In genomic region chr2:237982039-237982725, GRCh38 we compare ENCODE assay signal across 14 cellular contexts. TPM values are rescaled to one million over a fixed set of nuclear protein-coding genes. Genes with fewer than 3 reads are reported as not detected.
DNase-seq lines count a peak whose midpoint lies in the region; ATAC-seq and TF ChIP-seq lines count a peak whose summit lies in the region.
"Had no signal": no experiment of that assay in that cellular context is flagged by ENCODE, and none has a peak within 500 bp of the region (broad histone marks: within the 10 kb centered on the region; RNA-seq: fewer than 3 reads in every experiment).

No MANE protein-coding gene starts in this region.

- peak; percentile 53 for ATAC-seq in Right ventricle myocardium inferior
- peak; percentile 44 to 45 for ATAC-seq in right cardiac atrium
- no peak for ATAC-seq in stimulated activated naive CD8-positive, alpha-beta T cell treated with anti-CD3 and anti-CD28 coated beads, Interleukin-15, amount 100 ng/mL, for 72 hours
- no peak for ATAC-seq in HG03135 (IDR thresholded peaks at IDR 0.05; ENCODE audit: unreplicated experiment)

- H3K36me3 Mint-ChIP-seq in endodermal cell (ENCODE audit: low read depth), result peaks cover 27% of the 10 kb centered on the region

- H3K36me3 ChIP-seq in endodermal cell (ENCODE audit: control insufficient read depth, insufficient read depth, low read length), result peaks cover 19% of the 10 kb centered on the region
- H3K36me3 ChIP-seq in prostate gland, result no peaks in the 10 kb centered on the region

- H3K27me3 ChIP-seq in endodermal cell (ENCODE audit: control insufficient read depth, insufficient read depth, low read length, poor library complexity, severe bottlenecking) (no peaks in the 10 kb centered on the region), right cardiac atrium (ENCODE audit: control insufficient read depth, insufficient read depth) (no peaks in the 10 kb centered on the region), prostate gland (replicated peaks; ENCODE audit: insufficient read depth) (no peaks in the 10 kb centered on the region)

- no peak overlapping the region for H3K4me3 ChIP-seq in endodermal cell (ENCODE audit: low read length)
- no peak overlapping the region for H3K4me3 ChIP-seq in right cardiac atrium (ENCODE audit: low read length)
- no peak overlapping the region for H3K4me3 ChIP-seq in prostate gland

- intact Hi-C loops in Right ventricle myocardium inferior (cut with DNase I) (no loop called here), cardiac septum (cut with DNase I) (no loop called here), right cardiac atrium (cut with DNase I) (no loop called here), prostate gland (cut with DNase I) (no loop called here)

- no peaks in the 10 kb centered on the region for H3K4me1 ChIP-seq in endodermal cell (ENCODE audit: control insufficient read depth, insufficient read depth, low read length)
- peaks cover 52% of the 10 kb centered on the region for H3K4me1 ChIP-seq in right cardiac atrium (ENCODE audit: control insufficient read depth, insufficient read depth, low read length)
- H3K4me1 ChIP-seq in prostate gland (replicated peaks), result no peaks in the 10 kb centered on the region
- H3K4me1 ChIP-seq: Caco-2 had no signal

- H3K9me3 ChIP-seq in endodermal cell (ENCODE audit: control insufficient read depth, low read length), result peaks cover 12% of the 10 kb centered on the region
- no peaks in the 10 kb centered on the region for H3K9me3 ChIP-seq in right cardiac atrium (ENCODE audit: control insufficient read depth, low read length)
- H3K9me3 ChIP-seq in prostate gland, result no peaks in the 10 kb centered on the region
- H3K9me3 ChIP-seq: Caco-2 had no signal

- peaks cover 2% of the 10 kb centered on the region for H3K9me3 Mint-ChIP-seq in endodermal cell
- H3K9me3 Mint-ChIP-seq in stimulated activated naive CD8-positive, alpha-beta T cell treated with anti-CD3 and anti-CD28 coated beads, Interleukin-15, amount 100 ng/mL, for 72 hours, result peaks cover 7 to 8% of the 10 kb centered on the region in 2 donors

- H3K27me3 Mint-ChIP-seq in endodermal cell (ENCODE audit: insufficient read depth), result no peaks in the 10 kb centered on the region
- no peaks in the 10 kb centered on the region for H3K27me3 Mint-ChIP-seq in stimulated activated naive CD8-positive, alpha-beta T cell treated with anti-CD3 and anti-CD28 coated beads, Interleukin-15, amount 100 ng/mL, for 72 hours

- DNase-seq in Right ventricle myocardium inferior (ENCODE audit: missing footprints) (no peak), cardiac septum (ENCODE audit: low spot score) (no peak), endodermal cell (no peak), right cardiac atrium (peak; percentile 38 to 75 (median 74)), NCI-H146 (lab: John Stamatoyannopoulos, UW) (no peak), prostate gland (ENCODE audit: low spot score) (no peak)
- no peak for DNase-seq in stimulated activated naive CD8-positive, alpha-beta T cell treated with anti-CD3 and anti-CD28 coated beads, Interleukin-15, amount 100 ng/mL, for 72 hours
- DNase-seq: AML-193, Caco-2, KBM-7, NCI-H1092, NCI-H1694, NCI-H748 treated with DMSO at 0.1 percent for 48 hours had no signal

- TF ChIP-seq CTCF in endodermal cell (conservative IDR thresholded peaks at IDR 0.05) (no peak), prostate gland (IDR thresholded peaks at IDR 0.05) (no peak)

- TF ChIP-seq POLR2A in prostate gland (IDR thresholded peaks at IDR 0.05), result no peak

- peaks cover 16% of the 10 kb centered on the region for H3K4me1 Mint-ChIP-seq in endodermal cell
- peaks cover 83% of the 10 kb centered on the region for H3K4me1 Mint-ChIP-seq in stimulated activated naive CD8-positive, alpha-beta T cell treated with anti-CD3 and anti-CD28 coated beads, Interleukin-15, amount 100 ng/mL, for 72 hours

- H3K27ac ChIP-seq in endodermal cell (ENCODE audit: low read depth, low read length), result no peak overlapping the region
- peak overlapping the region; percentile 92 for H3K27ac ChIP-seq in right cardiac atrium (ENCODE audit: low read length)
- no peak overlapping the region for H3K27ac ChIP-seq in prostate gland

- no peak overlapping the region for H3K9ac ChIP-seq in endodermal cell (ENCODE audit: extremely low read depth, low read length, poor library complexity, severe bottlenecking)

- no peak overlapping the region for H3K4me3 Mint-ChIP-seq in endodermal cell
- peak overlapping the region in 1 of 2 donors; percentile 27 for H3K4me3 Mint-ChIP-seq in stimulated activated naive CD8-positive, alpha-beta T cell treated with anti-CD3 and anti-CD28 coated beads, Interleukin-15, amount 100 ng/mL, for 72 hours

- H3K27ac Mint-ChIP-seq in endodermal cell, result peak overlapping the region; percentile 16
- peak overlapping the region; percentile 36 to 70 for H3K27ac Mint-ChIP-seq in stimulated activated naive CD8-positive, alpha-beta T cell treated with anti-CD3 and anti-CD28 coated beads, Interleukin-15, amount 100 ng/mL, for 72 hours

- WGBS in endodermal cell (ENCODE audit: insufficient coverage in 1 of 2, insufficient read length in 1 of 2), 2 experiments, result 91 to 97% methylated on average over 8 to 9 of the region's 9 CpGs
- 72% methylated on average over 9 of the region's 9 CpGs for WGBS in right cardiac atrium
- 92% methylated on average over 9 of the region's 9 CpGs for WGBS in prostate gland

RNA-seq across cellular contexts. Expression of gene UBE2F, which starts 15.4 kb away (rescaled TPM):
- total RNA-seq in Right ventricle myocardium inferior, result 73.3 TPM
- 61.0 TPM for total RNA-seq in cardiac septum
- total RNA-seq in endodermal cell, result 10 to 100 TPM; 58.3 to 59.2 TPM
- 48.0 TPM for polyA plus RNA-seq in endodermal cell (2013, experiment 1 of 2)
- 41.5 TPM for polyA plus RNA-seq in endodermal cell (2013, experiment 2 of 2)
- 100 to 1,000 TPM; 100 to 118 (median 107) TPM for total RNA-seq in right cardiac atrium
- polyA plus RNA-seq in right cardiac atrium, result 95.9 TPM
- total RNA-seq in prostate gland, result 10 to 100 TPM; 45.2 to 73.2 TPM

Comparison
In these comparisons a context has a peak if more than half of its experiments do, and no peak if none do; other contexts are left out.
1. DNase-seq: peak in right cardiac atrium (3 of 3); none in Right ventricle myocardium inferior (single experiment), cardiac septum (single experiment), endodermal cell (single experiment), stimulated activated naive CD8-positive, alpha-beta T cell treated with anti-CD3 and anti-CD28 coated beads, Interleukin-15, amount 100 ng/mL, for 72 hours (0 of 2), NCI-H146 (single experiment) and prostate gland (single experiment).
2. ATAC-seq: peak in Right ventricle myocardium inferior (single experiment) and right cardiac atrium (2 of 2); none in stimulated activated naive CD8-positive, alpha-beta T cell treated with anti-CD3 and anti-CD28 coated beads, Interleukin-15, amount 100 ng/mL, for 72 hours (single experiment) and HG03135 (single experiment).